Comparison of ENCODE assay signal across 8 cellular contexts in the genomic region with DNA sequence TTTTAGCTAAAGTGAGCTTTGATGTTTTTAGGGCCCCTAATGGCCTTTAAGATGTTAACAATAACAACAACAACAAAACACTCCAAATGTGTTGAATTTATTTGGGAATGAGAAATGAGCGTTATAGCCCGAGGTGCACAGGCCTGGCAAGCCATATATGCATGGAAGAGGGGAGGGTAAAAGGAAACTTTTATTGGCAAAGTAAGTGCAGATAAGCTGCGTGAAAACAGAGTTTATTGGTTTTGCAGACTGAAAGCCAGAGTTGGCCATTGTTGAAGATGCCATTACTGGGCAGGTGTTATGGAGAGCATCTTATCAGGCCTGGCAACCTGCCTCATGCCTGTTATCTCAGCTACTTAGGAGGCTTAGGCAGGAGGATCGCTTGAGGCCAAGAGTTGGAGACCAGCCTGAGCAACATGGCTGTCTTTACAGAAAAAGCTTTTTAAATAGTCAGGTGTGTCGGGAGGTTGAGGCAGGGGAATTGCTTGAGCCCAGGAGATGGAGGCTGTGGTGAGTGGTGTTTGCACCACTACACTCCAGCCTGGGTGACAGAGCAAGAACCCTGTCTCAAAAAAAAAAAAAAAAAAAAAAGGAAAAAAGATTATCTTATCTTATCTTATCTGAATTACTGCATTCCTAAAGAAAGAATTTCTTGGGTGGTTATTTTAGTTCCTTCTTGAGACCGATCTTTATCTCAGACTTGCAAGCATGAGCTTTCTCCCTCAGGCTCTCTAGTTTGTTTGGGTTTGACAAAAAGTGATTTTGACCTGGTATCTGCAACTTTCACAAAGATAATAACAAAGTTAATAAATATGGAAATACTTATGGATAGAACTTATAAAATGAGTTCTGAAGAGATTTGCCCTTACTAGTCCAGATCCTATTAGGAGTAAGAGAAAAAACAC. TPM values are rescaled to one million over a fixed set of nuclear protein-coding genes. Genes with fewer than 3 reads are reported as not detected.
A peak's percentile ranks its signal among the peaks of the same experiment; 100 is the strongest.
DNase-seq lines count a peak whose midpoint lies in the region; ATAC-seq and TF ChIP-seq lines count a peak whose summit lies in the region.

No MANE protein-coding gene starts in this region.

- H3K27me3 ChIP-seq in ACC112 (ENCODE audit: insufficient read depth, low read length) (no peaks in the 10 kb centered on the region), mammary epithelial cell (ENCODE audit: insufficient read depth, low read length) (no peaks in the 10 kb centered on the region), muscle layer of colon (ENCODE audit: control insufficient read depth in 1 of 2, insufficient read depth in 2 of 2, low read length in 2 of 2) (no peaks in the 10 kb centered on the region), left lung (peaks cover 0 to 16% of the 10 kb centered on the region in 2 donors)

- in situ Hi-C loops in mammary epithelial cell (cut with MboI; ENCODE audit: low sequenced_read_pairs in 2 of 2), result no loop called here

- H3K4me2 ChIP-seq in mammary epithelial cell (ENCODE audit: insufficient read depth, low read depth, low read length), result peak overlapping the region; percentile 91

- H3K9ac ChIP-seq in mammary epithelial cell (ENCODE audit: insufficient read depth, low read length), result peak overlapping the region; percentile 94
- peak overlapping the region; percentile 90 for H3K9ac ChIP-seq in muscle layer of colon (ENCODE audit: low read length)

- TF ChIP-seq CTCF in mammary epithelial cell (conservative IDR thresholded peaks at IDR 0.05 in 1 of 2, IDR thresholded peaks at IDR 0.05 in 1 of 2; ENCODE audit: extremely low read depth in 1 of 2, insufficient read depth in 1 of 2, low read depth in 1 of 2, low read length in 2 of 2) (no peak), left lung (IDR thresholded peaks at IDR 0.05) (no peak)

- no peak overlapping the region for H2AFZ ChIP-seq in ACC112 (ENCODE audit: low read length, unreplicated experiment)
- H2AFZ ChIP-seq in mammary epithelial cell (ENCODE audit: low read depth, low read length), result no peak overlapping the region

- WGBS in mammary epithelial cell (ENCODE audit: low coverage, missing lambda C conversion rate), result 77% methylated on average over 6 of the region's 6 CpGs

- ATAC-seq in left lung (no peak), GM21526 (IDR thresholded peaks at IDR 0.05; ENCODE audit: low FRiP score, unreplicated experiment) (no peak)

- no peaks in the 10 kb centered on the region for H4K20me1 ChIP-seq in mammary epithelial cell (ENCODE audit: insufficient read depth, low read length)

- TSS peak; percentile 27 for BruUV-seq in mammary epithelial cell (replicated peaks; lab: Mats Ljungman, UMichigan)

- no peak overlapping the region for H3K27ac ChIP-seq in ACC112 (ENCODE audit: low read depth, low read length)
- H3K27ac ChIP-seq in mammary epithelial cell (ENCODE audit: insufficient read depth, low read depth, low read length), result peak overlapping the region; percentile 78
- peak overlapping the region; percentile 84 for H3K27ac ChIP-seq in muscle layer of colon (ENCODE audit: low read depth, low read length)
- peak overlapping the region in 1 of 2 donors; percentile 93 for H3K27ac ChIP-seq in left lung

- DNase-seq in HT-29 (ENCODE audit: low spot score) (peak; percentile 19), mammary epithelial cell (no peak), left lung (no peak), A172 (ENCODE audit: low spot score) (no peak), DMS153 (lab: John Stamatoyannopoulos, UW) (no peak)

- dilution Hi-C loops in mammary epithelial cell (cut with HindIII; ENCODE audit: low sequenced_read_pairs), result no loop called here

- peaks cover 8% of the 10 kb centered on the region for H3K4me1 ChIP-seq in ACC112 (ENCODE audit: control insufficient read depth, insufficient read depth, low read length, unreplicated experiment)
- H3K4me1 ChIP-seq in mammary epithelial cell (ENCODE audit: insufficient read depth, low read length), result peaks cover 12% of the 10 kb centered on the region
- H3K4me1 ChIP-seq in muscle layer of colon (ENCODE audit: insufficient read depth, low read length), result peaks cover 25% of the 10 kb centered on the region
- H3K4me1 ChIP-seq in left lung, result peaks cover 4 to 18% of the 10 kb centered on the region in 2 donors

- intact Hi-C loops in mammary epithelial cell (cut with micrococcal nuclease), result no loop called here
- intact Hi-C loops in left lung (cut with DNase I), result no loop called here

- H3K36me3 ChIP-seq in ACC112 (ENCODE audit: insufficient read depth, low read length) (no peaks in the 10 kb centered on the region), mammary epithelial cell (ENCODE audit: insufficient read depth, low read length) (no peaks in the 10 kb centered on the region), muscle layer of colon (ENCODE audit: insufficient read depth, low read length) (no peaks in the 10 kb centered on the region), left lung (no peaks in the 10 kb centered on the region)

- H3K4me3 ChIP-seq in ACC112 (ENCODE audit: low read depth, low read length), result peak overlapping the region; percentile 77; the same call in 1 of the 2 replicates
- H3K4me3 ChIP-seq in mammary epithelial cell (replicated peaks in 1 of 3; ENCODE audit: insufficient read depth in 1 of 3, low read depth in 2 of 3, low read length in 3 of 3), result peak overlapping the region; percentile 79 to 87 (median 83)
- peak overlapping the region; percentile 83 to 91 for H3K4me3 ChIP-seq in muscle layer of colon (ENCODE audit: low read depth in 1 of 2, low read length in 2 of 2)
- H3K4me3 ChIP-seq in left lung, result peak overlapping the region in 1 of 2 donors; percentile 77

- CTCF ChIA-PET in mammary epithelial cell (lab: Charles Lee; ENCODE audit: low non-redundant PET), result no interaction called here

- H3K79me2 ChIP-seq in ACC112 (ENCODE audit: control insufficient read depth, insufficient read depth, low read length, unreplicated experiment), result no peaks in the 10 kb centered on the region
- peaks cover 66% of the 10 kb centered on the region for H3K79me2 ChIP-seq in mammary epithelial cell (ENCODE audit: insufficient read depth, low read length)

- no peaks in the 10 kb centered on the region for H3K9me3 ChIP-seq in mammary epithelial cell (replicated peaks; ENCODE audit: insufficient read depth, low read length)
- H3K9me3 ChIP-seq in muscle layer of colon (ENCODE audit: low read length), result no peaks in the 10 kb centered on the region
- no peaks in the 10 kb centered on the region for H3K9me3 ChIP-seq in left lung

RNA-seq across cellular contexts. Expression of a gene that starts 1.7 kb away (rescaled TPM):
- 28.3 and 33.8 TPM in 2 replicates for total RNA-seq in HT-29 (2014; rRNA removed; shearing (Covaris generic))
- total RNA-seq in mammary epithelial cell (10 to 100 TPM; 53.3 to 73.4 TPM), left lung (10 to 100 TPM; 42.4 to 58.8 TPM)
- polyA plus RNA-seq in mammary epithelial cell, result 10.9 TPM
- polyA minus RNA-seq in mammary epithelial cell, result 41.4 TPM
- total RNA-seq in A172 (2014; rRNA removed; shearing (Covaris generic)), result 10.3 and 11.8 TPM in 2 replicates

RNA-seq across cellular contexts. Expression of a gene that starts 19.0 kb away (rescaled TPM):
- 27.2 and 30.9 TPM in 2 replicates for total RNA-seq in HT-29 (2014; rRNA removed; shearing (Covaris generic))
- total RNA-seq in mammary epithelial cell, result 10 to 100 TPM; 38.3 to 42.0 TPM
- polyA plus RNA-seq in mammary epithelial cell, result 34.7 TPM
- 7.1 TPM for polyA minus RNA-seq in mammary epithelial cell
- 10 to 100 TPM; 41.6 to 48.3 TPM for total RNA-seq in left lung
- 63.0 and 79.6 TPM in 2 replicates for total RNA-seq in A172 (2014; rRNA removed; shearing (Covaris generic))
